Comparison of ENCODE assay signal across 13 cellular contexts in the genomic region with DNA sequence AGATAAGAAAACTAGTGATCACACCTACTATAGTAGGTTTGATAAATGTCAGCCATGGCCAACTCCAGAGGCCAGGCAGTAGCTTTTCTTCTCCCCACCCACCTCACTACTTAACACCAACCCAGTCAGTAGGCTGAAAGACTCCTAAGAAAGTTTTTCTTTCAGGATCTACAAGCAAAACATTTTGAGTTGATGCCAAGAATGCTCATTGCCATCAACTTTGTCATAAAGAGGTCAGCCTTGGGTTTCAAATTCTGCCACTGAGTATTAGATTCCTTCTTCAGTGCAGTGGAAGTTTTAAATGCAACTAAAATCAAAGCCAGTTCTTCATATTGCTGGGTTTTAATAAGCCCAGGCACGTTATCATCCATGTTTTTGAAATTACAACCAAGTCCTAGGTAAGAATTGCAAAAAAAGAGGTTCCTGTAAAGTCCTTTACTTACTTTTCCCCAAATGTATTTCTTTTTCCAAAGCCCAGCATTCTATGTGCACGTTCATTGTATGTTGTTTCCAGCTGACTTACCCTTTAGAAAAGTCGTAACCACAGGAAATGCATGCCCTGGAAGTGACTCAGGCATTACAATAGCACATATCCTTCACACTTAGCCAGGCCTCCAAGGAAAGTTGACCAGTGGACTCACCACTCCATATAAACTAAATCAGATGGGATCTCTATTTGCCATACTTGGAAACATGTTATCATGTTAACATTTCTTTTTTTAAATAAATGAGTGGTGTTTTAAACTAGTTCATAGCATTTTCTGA.
A peak's percentile ranks its signal among the peaks of the same experiment; 100 is the strongest.
DNase-seq lines count a peak whose midpoint lies in the region; TF ChIP-seq lines count a peak whose summit lies in the region.
"Had no signal": no experiment of that assay in that cellular context is flagged by ENCODE, and none has a peak within 500 bp of the region (broad histone marks: within the 10 kb centered on the region; RNA-seq: fewer than 3 reads in every experiment).

No MANE protein-coding gene starts in this region.

- no peak overlapping the region for H3K56ac ChIP-seq in mesendoderm (ENCODE audit: low read length)

- TF ChIP-seq CTCF in epithelial cell of esophagus (IDR thresholded peaks at IDR 0.05; ENCODE audit: insufficient read depth, low read depth, low read length, missing control alignments) (no peak), prostate gland (IDR thresholded peaks at IDR 0.05) (no peak), nephron progenitor cell (IDR thresholded peaks at IDR 0.05) (no peak)

- H3K9me3 ChIP-seq in NT2/D1 (ENCODE audit: insufficient read depth, low read length), result no peaks in the 10 kb centered on the region
- no peaks in the 10 kb centered on the region for H3K9me3 ChIP-seq in prostate gland
- H3K9me3 ChIP-seq: colonic mucosa had no signal

- no peaks in the 10 kb centered on the region for H3K79me2 ChIP-seq in mesendoderm (ENCODE audit: control insufficient read depth, insufficient read depth, low read length)

- no peaks in the 10 kb centered on the region for H3K36me3 Mint-ChIP-seq in nephron progenitor cell (ENCODE audit: low read depth)

- WGBS in mesendoderm (ENCODE audit: extremely low coverage, insufficient coverage, low lambda C conversion rate), result no CpG with 5 or more reads among the region's 3 CpGs
- WGBS in prostate gland, result 59% methylated on average over 3 of the region's 3 CpGs

- H3K4ac ChIP-seq in mesendoderm (ENCODE audit: low read depth, low read length), result no peak overlapping the region

- intact Hi-C loops in prostate gland (cut with DNase I), result no loop called here

- no peak overlapping the region for H2BK120ac ChIP-seq in mesendoderm (ENCODE audit: low read depth, low read length)

- H3K4me1 Mint-ChIP-seq in nephron progenitor cell, result no peaks in the 10 kb centered on the region
- H3K4me1 Mint-ChIP-seq: stimulated activated naive CD8-positive, alpha-beta T cell treated with anti-CD3 and anti-CD28 coated beads, Interleukin-15, amount 100 ng/mL, for 72 hours had no signal

- H2BK5ac ChIP-seq in mesendoderm (ENCODE audit: low read length), result no peak overlapping the region

- no peak overlapping the region for H2BK15ac ChIP-seq in mesendoderm (replicated peaks; ENCODE audit: low read depth)

- no peak overlapping the region for H3K27ac Mint-ChIP-seq in nephron progenitor cell
- H3K27ac Mint-ChIP-seq: stimulated activated naive CD8-positive, alpha-beta T cell treated with anti-CD3 and anti-CD28 coated beads, Interleukin-15, amount 100 ng/mL, for 72 hours had no signal

- no peak overlapping the region for H3K4me3 Mint-ChIP-seq in nephron progenitor cell
- H3K4me3 Mint-ChIP-seq: stimulated activated naive CD8-positive, alpha-beta T cell treated with anti-CD3 and anti-CD28 coated beads, Interleukin-15, amount 100 ng/mL, for 72 hours had no signal

- H3K27me3 ChIP-seq in NT2/D1 (ENCODE audit: insufficient read depth, insufficient read length), result no peaks in the 10 kb centered on the region
- H3K27me3 ChIP-seq in mesendoderm (ENCODE audit: insufficient read depth, low read length, poor library complexity), result no peaks in the 10 kb centered on the region
- H3K27me3 ChIP-seq in prostate gland (replicated peaks; ENCODE audit: insufficient read depth), result no peaks in the 10 kb centered on the region
- H3K27me3 ChIP-seq: colonic mucosa had no signal

- H4K8ac ChIP-seq in mesendoderm (ENCODE audit: low read depth, low read length), result no peak overlapping the region

- no peaks in the 10 kb centered on the region for H3K79me1 ChIP-seq in mesendoderm (ENCODE audit: low read length)

- H3K4me1 ChIP-seq in NT2/D1 (ENCODE audit: insufficient read depth, insufficient read length), result no peaks in the 10 kb centered on the region
- H3K4me1 ChIP-seq in mesendoderm (ENCODE audit: control insufficient read depth, low read depth, low read length), result no peaks in the 10 kb centered on the region
- H3K4me1 ChIP-seq in prostate gland (replicated peaks), result no peaks in the 10 kb centered on the region
- H3K4me1 ChIP-seq: BLaER1, colonic mucosa had no signal

- H3K4me2 ChIP-seq in mesendoderm (ENCODE audit: low read length), result no peak overlapping the region
- H3K4me2 ChIP-seq: BLaER1 had no signal

- peaks cover 30% of the 10 kb centered on the region for H3K9me3 Mint-ChIP-seq in nephron progenitor cell
- H3K9me3 Mint-ChIP-seq: stimulated activated naive CD8-positive, alpha-beta T cell treated with anti-CD3 and anti-CD28 coated beads, Interleukin-15, amount 100 ng/mL, for 72 hours had no signal

- H3K36me3 ChIP-seq in NT2/D1 (ENCODE audit: insufficient read depth, insufficient read length, low read length) (no peaks in the 10 kb centered on the region), mesendoderm (ENCODE audit: control insufficient read depth, insufficient read depth, low read length) (no peaks in the 10 kb centered on the region), prostate gland (no peaks in the 10 kb centered on the region)
- H3K36me3 ChIP-seq: BLaER1, colonic mucosa had no signal

- DNase-seq in ELR (ENCODE audit: low read depth) (peak; percentile 86), NT2/D1 (ENCODE audit: low read depth, low spot score) (peak; percentile 27), epithelial cell of esophagus (ENCODE audit: low read depth) (peak; percentile 70), mesendoderm (peak; percentile 84), NCI-H2029 treated with DMSO at 0.1 percent for 48 hours (lab: John Stamatoyannopoulos, UW) (no peak), prostate gland (ENCODE audit: low spot score) (no peak), nephron progenitor cell (no peak), DMS 273 treated with DMSO at 0.1 percent for 48 hours (lab: John Stamatoyannopoulos, UW) (no peak)
- DNase-seq: activated CD8-positive, alpha-beta memory T cell treated with anti-CD3 and anti-CD28 coated beads for 24 hours; activated naive CD4-positive, alpha-beta T cell treated with anti-CD3 and anti-CD28 coated beads, Interleukin-2, amount 50 U/mL, for 16 hours; colonic mucosa; stimulated activated naive CD8-positive, alpha-beta T cell treated with anti-CD3 and anti-CD28 coated beads, Interleukin-15, amount 100 ng/mL, for 72 hours had no signal

- H3K27ac ChIP-seq in mesendoderm (ENCODE audit: low read depth, low read length) (no peak overlapping the region), prostate gland (no peak overlapping the region)
- H3K27ac ChIP-seq: BLaER1, colonic mucosa had no signal

- H2AK5ac ChIP-seq in mesendoderm (ENCODE audit: low read length), result no peak overlapping the region

- TF ChIP-seq POLR2A in prostate gland (IDR thresholded peaks at IDR 0.05), result no peak

- no peak overlapping the region for H4K5ac ChIP-seq in mesendoderm (ENCODE audit: low read length)

- H3K18ac ChIP-seq in mesendoderm (ENCODE audit: low read length), result no peak overlapping the region

- H3K23ac ChIP-seq in mesendoderm (ENCODE audit: low read length), result no peak overlapping the region

- H3K9ac ChIP-seq in NT2/D1 (ENCODE audit: insufficient read length, low read depth), result no peak overlapping the region
- no peak overlapping the region for H3K9ac ChIP-seq in mesendoderm (ENCODE audit: low read length)
- H3K9ac ChIP-seq: BLaER1 had no signal

- H3K4me3 ChIP-seq in NT2/D1 (ENCODE audit: insufficient read length, low read depth) (no peak overlapping the region), epithelial cell of esophagus (ENCODE audit: low read length) (no peak overlapping the region), mesendoderm (ENCODE audit: low read length) (no peak overlapping the region), prostate gland (no peak overlapping the region)
- H3K4me3 ChIP-seq: BLaER1, colonic mucosa had no signal

- H3K27me3 Mint-ChIP-seq in nephron progenitor cell (ENCODE audit: low read depth, poor library complexity), result no peaks in the 10 kb centered on the region
- H3K27me3 Mint-ChIP-seq: stimulated activated naive CD8-positive, alpha-beta T cell treated with anti-CD3 and anti-CD28 coated beads, Interleukin-15, amount 100 ng/mL, for 72 hours had no signal

Comparison
In these comparisons a context has a peak if more than half of its experiments do, and no peak if none do; other contexts are left out.
1. DNase-seq: peak in ELR (single experiment), NT2/D1 (single experiment), epithelial cell of esophagus (single experiment) and mesendoderm (single experiment); none in NCI-H2029 treated with DMSO at 0.1 percent for 48 hours (single experiment), prostate gland (single experiment), nephron progenitor cell (single experiment) and DMS 273 treated with DMSO at 0.1 percent for 48 hours (single experiment).